Comparison of ENCODE assay signal across 8 cellular contexts in genomic region chr15:50145451-50145872, GRCh38. TPM values are rescaled to one million over a fixed set of nuclear protein-coding genes. Genes with fewer than 3 reads are reported as not detected.
A peak's percentile ranks its signal among the peaks of the same experiment; 100 is the strongest.
DNase-seq lines count a peak whose midpoint lies in the region; ATAC-seq and TF ChIP-seq lines count a peak whose summit lies in the region.

No MANE protein-coding gene starts in this region.

- H3K9me3 ChIP-seq in thyroid gland (no peaks in the 10 kb centered on the region), WERI-Rb-1 (ENCODE audit: severe bottlenecking) (no peaks in the 10 kb centered on the region)

- H3K27ac ChIP-seq in thyroid gland (no peak overlapping the region), WERI-Rb-1 (no peak overlapping the region)

- WGBS in thyroid gland, 2 donors: 3 to 6% methylated on average over 2 of the region's 2 CpGs

- H3K4me3 ChIP-seq in cardiac fibroblast (replicated peaks in 1 of 2; ENCODE audit: low read depth in 2 of 2, low read length in 2 of 2) (no peak overlapping the region), thyroid gland (replicated peaks in 1 of 3) (no peak overlapping the region), WERI-Rb-1 (ENCODE audit: low read depth, low read length) (no peak overlapping the region)

- TF ChIP-seq POLR2A in thyroid gland (IDR thresholded peaks at IDR 0.05): no peak

- peak; percentile 20 for TF ChIP-seq CTCF in cardiac fibroblast (IDR thresholded peaks at IDR 0.05; ENCODE audit: low read depth, low read length)
- peak in 5 of 6 experiments; percentile 36 to 72 (median 65) for TF ChIP-seq CTCF in thyroid gland (IDR thresholded peaks at IDR 0.05)
- TF ChIP-seq CTCF in WERI-Rb-1 (IDR thresholded peaks at IDR 0.05; ENCODE audit: low read depth, low read length): no peak

- no peaks in the 10 kb centered on the region for H3K36me3 ChIP-seq in thyroid gland
- H3K36me3 ChIP-seq in WERI-Rb-1: no peaks in the 10 kb centered on the region

- DNase-seq in EL (peak; percentile 85), NCI-H748 treated with DMSO at 0.1 percent for 48 hours (lab: John Stamatoyannopoulos, UW) (peak; percentile 19), cardiac fibroblast (ENCODE audit: low read depth in 2 of 2) (peak; percentile 88 to 91), kidney glomerular epithelial cell (lab: John Stamatoyannopoulos, UW) (peak; percentile 75), thyroid gland (peak; percentile 8 to 17), WERI-Rb-1 (no peak)

- intact Hi-C loops in thyroid gland (cut with DNase I): loop anchor here (10.0 kb wide), 3 partner anchors 81 to 1281 kb away; no protein-coding TSS in a partner anchor

- H3K4me1 ChIP-seq in thyroid gland: peaks cover 0 to 5% of the 10 kb centered on the region in 2 donors

- no peaks in the 10 kb centered on the region for H3K27me3 ChIP-seq in thyroid gland
- no peaks in the 10 kb centered on the region for H3K27me3 ChIP-seq in WERI-Rb-1 (ENCODE audit: insufficient read depth, low read depth, severe bottlenecking)

- ATAC-seq in HG03432 (IDR thresholded peaks at IDR 0.05; ENCODE audit: unreplicated experiment) (peak; percentile 48), HG02852 (IDR thresholded peaks at IDR 0.05; ENCODE audit: unreplicated experiment) (no peak)

RNA-seq across cellular contexts. Expression of gene ATP8B4, which starts 26.4 kb away (rescaled TPM):
- 10 to 100 TPM in 1 of 4 donors, 1 to 10 TPM in 3; 5.2 to 24.3 (median 7.6) TPM for total RNA-seq in thyroid gland

RNA-seq across cellular contexts. Expression of gene SLC27A2, which starts 36.5 kb away (rescaled TPM):
- 10 to 100 TPM in 1 of 4 donors, 1 to 10 TPM in 3; 1.1 to 10.3 (median 6.6) TPM for total RNA-seq in thyroid gland
